Comparison of ENCODE assay signal across 20 cellular contexts in the genomic region with DNA sequence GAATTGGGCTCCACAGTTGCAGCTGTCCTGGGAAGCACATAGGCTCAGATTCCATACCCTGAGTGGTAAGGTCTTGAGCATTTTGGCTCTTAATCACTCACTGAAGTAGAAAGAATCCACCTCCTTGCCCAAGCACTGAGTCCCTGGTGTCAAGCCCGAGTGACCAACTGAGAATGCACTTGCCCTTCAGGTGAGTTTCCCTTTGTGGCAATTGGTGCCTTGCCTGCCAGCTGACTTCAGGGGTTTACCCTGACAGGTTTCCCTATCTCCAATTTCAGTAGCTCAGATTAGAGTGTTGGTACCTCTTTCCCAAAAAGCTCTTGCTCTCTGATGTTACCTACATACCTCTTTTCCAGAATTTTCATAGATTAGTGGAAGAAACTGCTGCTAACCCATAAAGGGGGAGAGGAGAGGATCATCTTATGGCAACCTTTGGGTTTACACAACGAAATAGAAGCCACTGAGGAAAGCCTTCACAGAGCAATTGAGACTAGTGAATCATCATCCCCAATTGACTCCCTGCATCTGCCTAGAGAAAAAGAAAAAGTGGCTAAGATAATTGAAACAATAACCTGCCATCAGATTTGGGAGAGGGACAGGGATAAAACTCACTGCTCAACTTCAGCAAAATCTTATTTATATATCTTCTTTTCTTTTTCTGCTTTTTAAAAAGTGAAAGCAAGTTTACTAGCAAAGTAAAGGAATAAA. TPM values are rescaled to one million over a fixed set of nuclear protein-coding genes. Genes with fewer than 3 reads are reported as not detected.
DNase-seq lines count a peak whose midpoint lies in the region; ATAC-seq, FAIRE-seq and TF ChIP-seq lines count a peak whose summit lies in the region.
"Had no signal": no experiment of that assay in that cellular context is flagged by ENCODE, and none has a peak within 500 bp of the region (broad histone marks: within the 10 kb centered on the region; RNA-seq: fewer than 3 reads in every experiment).

No MANE protein-coding gene starts in this region.

- H3K9ac ChIP-seq in GM12878 (ENCODE audit: control insufficient read depth, insufficient read depth, low read length) = no peak overlapping the region

- POLR2A ChIA-PET in GM12878 (lab: Charles Lee) = no interaction called here

- no peaks in the 10 kb centered on the region for H3K36me3 ChIP-seq in GM12878 (ENCODE audit: control insufficient read depth in 2 of 2, insufficient read depth in 2 of 2, low read length in 1 of 2)
- H3K36me3 ChIP-seq: SJSA1 had no signal

- no peak for FAIRE-seq in GM12878 (lab: Jason Lieb, UNC)
- no peak for FAIRE-seq in urothelium cell line (lab: Jason Lieb, UNC)

- no peak overlapping the region for H3K27ac ChIP-seq in GM12878 (ENCODE audit: control insufficient read depth, insufficient read depth)
- H3K27ac ChIP-seq: SJSA1 had no signal

- TF ChIP-seq POLR2A in GM12878 (IDR thresholded peaks at IDR 0.05; ENCODE audit: low read depth, low read length) = no peak

- no peak overlapping the region for H2AFZ ChIP-seq in GM12878 (ENCODE audit: control insufficient read depth, low read depth, low read length)

- SMC1A ChIA-PET in GM12878 (lab: Charles Lee; ENCODE audit: uncharacterized antibody, unreplicated experiment) = no interaction called here

- no peaks in the 10 kb centered on the region for H3K79me2 ChIP-seq in GM12878 (ENCODE audit: control insufficient read depth, insufficient read depth, low read length)

- in situ Hi-C loops in GM12878 (cut with MboI) = no loop called here

- no peak for TF ChIP-seq RAD21 in GM12878 (IDR thresholded peaks at IDR 0.05; ENCODE audit: insufficient read depth, low read depth, low read length)

- no peak overlapping the region for H3K4me2 ChIP-seq in GM12878 (ENCODE audit: control insufficient read depth, insufficient read depth)

- no peak for TF ChIP-seq EP300 in GM12878 (IDR thresholded peaks at IDR 0.05; ENCODE audit: borderline replicate concordance in 1 of 2, control insufficient read depth in 1 of 2, low read depth in 2 of 2, low read length in 2 of 2)

- no peaks in the 10 kb centered on the region for H3K27me3 ChIP-seq in GM12878 (replicated peaks in 1 of 2; ENCODE audit: control insufficient read depth in 2 of 2, insufficient read depth in 2 of 2, low read length in 1 of 2)
- H3K27me3 ChIP-seq: SJSA1 had no signal

- no peak overlapping the region for H3K4me3 ChIP-seq in GM12878
- H3K4me3 ChIP-seq: SJSA1 had no signal

- peaks cover 5% of the 10 kb centered on the region; the same call in 2 of the 3 replicates for H3K9me3 ChIP-seq in GM12878 (replicated peaks; ENCODE audit: control insufficient read depth, insufficient read depth, low read length)
- H3K9me3 ChIP-seq: SJSA1 had no signal

- no peaks in the 10 kb centered on the region for H3K4me1 ChIP-seq in GM12878 (ENCODE audit: control insufficient read depth, insufficient read depth, low read length)
- H3K4me1 ChIP-seq: SJSA1 had no signal

- CTCF ChIA-PET in GM12878 (lab: Yijun Ruan, JAX) = no interaction called here

- RAD21 ChIA-PET in GM12878 (lab: Charles Lee; ENCODE audit: unreplicated experiment) = interaction anchor here (1.1 kb wide), 1 partner anchor 11 kb away, joined by 3 read pairs; no protein-coding TSS in a partner anchor

- DNase-seq in DMS79 treated with DMSO at 0.1 percent for 48 hours (lab: John Stamatoyannopoulos, UW) (peak; percentile 37), GM12878 (ENCODE audit: low read depth, low spot score) (no peak), iris pigment epithelial cell (ENCODE audit: low read depth) (peak; percentile 20), MV-4-11 (lab: John Stamatoyannopoulos, UW) (no peak), urothelium cell line (ENCODE audit: low spot score) (no peak)
- no peak for DNase-seq in activated T-cell treated with anti-CD3 and anti-CD28 coated beads, Interleukin-2, amount 50 U/mL, for 1 hour
- DNase-seq: Caco-2, HFFc6, IMR-90, Kasumi-1, NCI-H1417, NCI-H1930, NCI-H748 treated with DMSO at 0.1 percent for 48 hours, PC-3, SW 1271 had no signal

- BruUV-seq in GM12878 (replicated peaks; lab: Mats Ljungman, UMichigan) = no TSS peak

- no peaks in the 10 kb centered on the region for H4K20me1 ChIP-seq in GM12878 (ENCODE audit: control insufficient read depth, insufficient read depth)

- ATAC-seq in GM18868 (IDR thresholded peaks at IDR 0.05; ENCODE audit: unreplicated experiment) (peak; percentile 76), GM12878 (peak; percentile 44), GM19397 (IDR thresholded peaks at IDR 0.05; ENCODE audit: unreplicated experiment) (no peak)
- ATAC-seq: PC-3 had no signal

- intact Hi-C loops in GM12878 (cut with micrococcal nuclease; ENCODE audit: unreplicated experiment) = no loop called here

- TF ChIP-seq CTCF in GM12878 (IDR thresholded peaks at IDR 0.05 in 2 of 3, conservative IDR thresholded peaks at IDR 0.05 in 1 of 3; ENCODE audit: control insufficient read depth in 2 of 3, extremely low read depth in 1 of 3, insufficient read depth in 1 of 3, low read depth in 3 of 3, low read length in 3 of 3) = no peak

- WGBS in GM12878 (ENCODE audit: insufficient coverage, insufficient replicate concordance, low lambda C conversion rate, missing lambda C conversion rate) = 6% methylated on average over 2 of the region's 2 CpGs

TF ChIP-seq in GM12878, 131 proteins besides CTCF, POLR2A, EP300 and RAD21 (continues in another document):
- TF ChIP-seq ETV6 (conservative IDR thresholded peaks at IDR 0.05 in 1 of 2, IDR thresholded peaks at IDR 0.05 in 1 of 2; ENCODE audit: borderline replicate concordance in 1 of 2, low read depth in 1 of 2) = no peak
- TF ChIP-seq ZNF207 (IDR thresholded peaks at IDR 0.05; ENCODE audit: borderline replicate concordance) = no peak
- TF ChIP-seq ATF7 (IDR thresholded peaks at IDR 0.05; ENCODE audit: low read depth) = no peak
- TF ChIP-seq, protein P1, sequence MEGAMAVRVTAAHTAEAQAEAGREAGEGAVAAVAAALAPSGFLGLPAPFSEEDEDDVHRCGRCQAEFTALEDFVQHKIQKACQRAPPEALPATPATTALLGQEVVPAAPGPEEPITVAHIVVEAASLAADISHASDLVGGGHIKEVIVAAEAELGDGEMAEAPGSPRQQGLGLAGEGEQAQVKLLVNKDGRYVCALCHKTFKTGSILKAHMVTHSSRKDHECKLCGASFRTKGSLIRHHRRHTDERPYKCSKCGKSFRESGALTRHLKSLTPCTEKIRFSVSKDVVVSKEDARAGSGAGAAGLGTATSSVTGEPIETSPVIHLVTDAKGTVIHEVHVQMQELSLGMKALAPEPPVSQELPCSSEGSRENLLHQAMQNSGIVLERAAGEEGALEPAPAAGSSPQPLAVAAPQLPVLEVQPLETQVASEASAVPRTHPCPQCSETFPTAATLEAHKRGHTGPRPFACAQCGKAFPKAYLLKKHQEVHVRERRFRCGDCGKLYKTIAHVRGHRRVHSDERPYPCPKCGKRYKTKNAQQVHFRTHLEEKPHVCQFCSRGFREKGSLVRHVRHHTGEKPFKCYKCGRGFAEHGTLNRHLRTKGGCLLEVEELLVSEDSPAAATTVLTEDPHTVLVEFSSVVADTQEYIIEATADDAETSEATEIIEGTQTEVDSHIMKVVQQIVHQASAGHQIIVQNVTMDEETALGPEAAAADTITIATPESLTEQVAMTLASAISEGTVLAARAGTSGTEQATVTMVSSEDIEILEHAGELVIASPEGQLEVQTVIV (IDR thresholded peaks at IDR 0.05; ENCODE audit: borderline replicate concordance, partially characterized antibody) = no peak
- no peak for TF ChIP-seq RBBP5 (conservative IDR thresholded peaks at IDR 0.05)
- TF ChIP-seq SMC3 (IDR thresholded peaks at IDR 0.05; ENCODE audit: borderline replicate concordance, low read length) = no peak
- TF ChIP-seq, protein P2, sequence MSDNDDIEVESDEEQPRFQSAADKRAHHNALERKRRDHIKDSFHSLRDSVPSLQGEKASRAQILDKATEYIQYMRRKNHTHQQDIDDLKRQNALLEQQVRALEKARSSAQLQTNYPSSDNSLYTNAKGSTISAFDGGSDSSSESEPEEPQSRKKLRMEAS (IDR thresholded peaks at IDR 0.05; ENCODE audit: low read depth, low read length) = no peak
- no peak for TF ChIP-seq WRNIP1 (IDR thresholded peaks at IDR 0.05; ENCODE audit: borderline replicate concordance, low read depth, low read length)

RNA-seq across cellular contexts. Expression of a gene that starts 48.6 kb away (rescaled TPM):
- total RNA-seq in GM12878 (2013; cell fraction: nucleolus; rRNA removed) = 10.8 and 11.5 TPM in 2 replicates
- total RNA-seq in GM12878 (2014; rRNA removed) = 5.6 and 6.3 TPM in 2 replicates
- total RNA-seq in GM12878 (2014; rRNA removed; fragmentation: Illumina TruSeq; extraction: Trizol) = 6.2 and 6.4 TPM in 2 replicates
- 3.4 and 3.6 TPM in 2 replicates for total RNA-seq in GM12878 (2021)
- polyA plus RNA-seq in GM12878 (2011; ENCODE audit: low read depth) = 3.9 TPM
- 1.5 and 1.7 TPM in 2 replicates for polyA plus RNA-seq in GM12878 (2011; rRNA removed)
- 0.65 and 0.81 TPM in 2 replicates for polyA plus RNA-seq in GM12878 (2011; cell fraction: cytosol; rRNA removed)
- 0.56 and 1.1 TPM in 2 replicates for polyA plus RNA-seq in GM12878 (2011; cell fraction: nucleus; rRNA removed)
- polyA plus RNA-seq in GM12878 (2012) = 5.1 and 6.7 TPM in 2 replicates
- 6.3 and 8.2 TPM in 2 replicates for polyA plus RNA-seq in GM12878 (2014; fragmentation: Illumina TruSeq; extraction: Trizol)
- polyA plus RNA-seq in GM12878 (2014; fragmentation: Nextera tagmentation; extraction: Ambion mirVana) = 1 to 10 TPM; 3.9 to 4.2 TPM
- polyA plus RNA-seq in GM12878 (2014; rRNA removed) = 4.3 and 7.5 TPM in 2 replicates
- polyA plus RNA-seq in GM12878 (2016; fragmentation: Nextera tagmentation; extraction: Ambion mirVana) = 1 to 10 TPM; 3.1 to 4.5 TPM
- 0.51 and 0.77 TPM in 2 replicates for polyA minus RNA-seq in GM12878 (2011; rRNA and poly(A)+ RNA removed)
- 0.42 TPM in 1 of 2 replicates, not detected in the other for polyA minus RNA-seq in GM12878 (2011; cell fraction: cytosol; rRNA and poly(A)+ RNA removed)
- 0.36 and 0.86 TPM in 2 replicates for polyA minus RNA-seq in GM12878 (2011; cell fraction: nucleus; rRNA and poly(A)+ RNA removed)
- total RNA-seq: G401, H4 had no signal

RNA-seq across cellular contexts. Expression of a gene that starts 50.4 kb away (rescaled TPM):
- total RNA-seq in GM12878 (2013; cell fraction: nucleolus; rRNA removed) = 281 and 289 TPM in 2 replicates
- total RNA-seq in GM12878 (2014; rRNA removed) (62.5 and 76.2 TPM in 2 replicates), GM12878 (2014; rRNA removed; fragmentation: Illumina TruSeq; extraction: Trizol) (123 and 137 TPM in 2 replicates), GM12878 (2021) (131 and 142 TPM in 2 replicates)
- 24.3 TPM for polyA plus RNA-seq in GM12878 (2011; ENCODE audit: low read depth)
- polyA plus RNA-seq in GM12878 (2011; rRNA removed) (193 and 302 TPM in 2 replicates), GM12878 (2014; fragmentation: Illumina TruSeq; extraction: Trizol) (185 and 250 TPM in 2 replicates), GM12878 (2014; fragmentation: Nextera tagmentation; extraction: Ambion mirVana) (10 to 100 TPM; 74.9 to 94.1 TPM), GM12878 (2014; rRNA removed) (103 and 140 TPM in 2 replicates), GM12878 (2016; fragmentation: Nextera tagmentation; extraction: Ambion mirVana) (10 to 100 TPM; 24.0 to 26.8 TPM)
- 64.6 and 75.4 TPM in 2 replicates for polyA plus RNA-seq in GM12878 (2011; cell fraction: cytosol; rRNA removed)
- polyA plus RNA-seq in GM12878 (2011; cell fraction: nucleus; rRNA removed) = 182 and 213 TPM in 2 replicates
- 38.9 and 82.7 TPM in 2 replicates for polyA plus RNA-seq in GM12878 (2012)
- 159 and 212 TPM in 2 replicates for polyA minus RNA-seq in GM12878 (2011; rRNA and poly(A)+ RNA removed)
- polyA minus RNA-seq in GM12878 (2011; cell fraction: cytosol; rRNA and poly(A)+ RNA removed) = 62.0 and 67.2 TPM in 2 replicates
- polyA minus RNA-seq in GM12878 (2011; cell fraction: nucleus; rRNA and poly(A)+ RNA removed) = 134 and 186 TPM in 2 replicates

Comparison
In these comparisons a context has a peak if more than half of its experiments do, and no peak if none do; other contexts are left out.
1. DNase-seq: peak in DMS79 treated with DMSO at 0.1 percent for 48 hours (single experiment) and iris pigment epithelial cell (single experiment); none in GM12878 (single experiment), activated T-cell treated with anti-CD3 and anti-CD28 coated beads, Interleukin-2, amount 50 U/mL, for 1 hour (single experiment), MV-4-11 (single experiment) and urothelium cell line (single experiment).